Comparison of ENCODE assay signal across 1 cellular context in the genomic region with DNA sequence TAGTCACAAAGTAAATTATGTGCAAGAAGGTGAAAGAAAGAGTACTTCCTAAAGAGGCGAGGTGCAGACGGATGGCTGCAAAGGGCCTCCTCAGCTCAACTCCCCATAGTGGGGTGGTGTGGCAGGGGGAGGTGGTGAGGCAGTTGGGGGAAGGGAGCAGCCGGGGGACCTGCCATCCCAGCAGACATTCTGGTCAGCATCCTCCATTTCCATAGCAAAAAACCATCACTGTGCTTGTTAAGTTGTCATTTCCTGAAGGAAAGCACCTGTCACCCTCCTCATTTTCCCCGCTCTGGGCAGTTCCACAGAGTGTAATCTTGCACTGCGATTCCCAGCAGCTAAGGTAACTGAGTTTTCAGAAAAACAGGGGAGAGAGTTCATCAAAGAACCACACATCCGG.
TF ChIP-seq lines count a peak whose summit lies in the region.

No MANE protein-coding gene starts in this region.

TF ChIP-seq in SK-N-SH, 30 proteins besides CTCF, POLR2A, EP300 and RAD21 (continued from another document):
- no peak for TF ChIP-seq IRF3 (IDR thresholded peaks at IDR 0.05; ENCODE audit: low read depth, low read length)
- TF ChIP-seq NFIC (IDR thresholded peaks at IDR 0.05; ENCODE audit: borderline replicate concordance) = no peak
- TF ChIP-seq USF1 (IDR thresholded peaks at IDR 0.05; ENCODE audit: borderline replicate concordance, low read depth) = no peak
